In the genomic region with DNA sequence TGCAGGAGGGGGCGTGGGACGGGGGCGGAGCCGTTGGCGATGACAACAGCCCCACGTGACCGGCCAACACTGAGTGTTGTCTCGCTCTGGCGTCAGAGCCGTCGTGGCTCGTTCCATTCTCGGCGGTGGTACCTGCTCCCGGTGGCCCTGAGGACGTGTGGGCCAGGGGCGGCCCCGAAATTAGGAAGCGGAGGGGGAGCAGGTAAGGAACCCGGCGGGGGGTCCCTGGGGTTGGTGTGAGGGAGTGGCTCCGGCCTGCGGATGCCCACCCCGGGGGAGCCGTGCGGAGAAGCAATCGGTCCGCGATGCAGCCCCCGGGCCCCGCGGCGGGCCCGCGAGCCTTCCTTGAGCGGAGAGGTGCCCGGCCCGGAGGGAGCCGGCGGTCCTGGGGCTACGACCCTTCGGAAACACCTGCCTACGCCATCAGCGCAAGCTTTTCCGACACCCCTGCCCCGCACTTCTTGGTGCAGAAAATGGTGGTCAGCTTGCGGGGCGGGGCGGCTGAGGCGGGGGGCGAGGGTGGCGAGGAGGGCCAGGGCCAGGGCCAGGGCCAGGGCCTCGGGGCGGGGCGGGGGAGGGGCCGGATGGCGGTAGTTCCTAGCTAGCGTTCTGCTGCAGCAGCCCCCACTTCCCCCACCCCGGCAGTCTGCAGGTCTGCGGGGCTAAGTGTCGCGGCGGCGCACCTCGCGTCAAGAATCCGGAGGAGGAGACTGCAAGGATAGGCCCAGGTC, we compare ENCODE assay signal across 8 cellular contexts. TPM values are rescaled to one million over a fixed set of nuclear protein-coding genes. Genes with fewer than 3 reads are reported as not detected.
DNase-seq lines count a peak whose midpoint lies in the region; ATAC-seq and TF ChIP-seq lines count a peak whose summit lies in the region.

A gene with protein sequence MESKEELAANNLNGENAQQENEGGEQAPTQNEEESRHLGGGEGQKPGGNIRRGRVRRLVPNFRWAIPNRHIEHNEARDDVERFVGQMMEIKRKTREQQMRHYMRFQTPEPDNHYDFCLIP (plus strand): TSS at position 72 of the 731 bp plus-strand sequence. CDS start 1,046 bp downstream, outside the sequence.

- peak in 1 of 4 donors; percentile 51 for TF ChIP-seq EP300 in upper lobe of left lung (IDR thresholded peaks at IDR 0.05)

- WGBS in psoas muscle, 3 donors, result 0 to 29% (median 1%) methylated on average over 17 to 65 of the region's 67 CpGs
- WGBS in upper lobe of left lung, 2 donors, result 0 to 51% methylated on average over 4 to 57 of the region's 67 CpGs

- peak; percentile 90 for DNase-seq in DMS53 (lab: John Stamatoyannopoulos, UW)
- peak; percentile 62 for DNase-seq in HuH-7.5 (ENCODE audit: low spot score)
- DNase-seq in T-helper 2 cell, result peak; percentile 53 to 85 (median 69)
- DNase-seq in amniotic stem cell (lab: John Stamatoyannopoulos, UW), result peak; percentile 21
- peak; percentile 82 for DNase-seq in left ventricle myocardium inferior
- peak; percentile 79 to 85 for DNase-seq in psoas muscle
- DNase-seq in upper lobe of left lung, result peak; percentile 89 to 96

- intact Hi-C loops in left ventricle myocardium inferior (cut with micrococcal nuclease), result no loop called here
- intact Hi-C loops in psoas muscle (cut with DNase I), result loop anchor here in 1 of 2 donors (10.0 kb wide), 1 partner anchor 250 kb away; no protein-coding TSS in a partner anchor

- H3K4me1 ChIP-seq in left ventricle myocardium inferior (no peaks in the 10 kb centered on the region), psoas muscle (no peaks in the 10 kb centered on the region), upper lobe of left lung (peaks cover 0 to 3% (median 0%) of the 10 kb centered on the region in 4 donors)

- H3K4me3 ChIP-seq in left ventricle myocardium inferior (peak within 1 kb of the TSS; percentile 82), psoas muscle (peak within 1 kb of the TSS; percentile 68), upper lobe of left lung (peak within 1 kb of the TSS; percentile 59 to 80 (median 65))

- H3K27me3 ChIP-seq in left ventricle myocardium inferior (ENCODE audit: low read depth), result no peaks in the 10 kb centered on the region
- H3K27me3 ChIP-seq in psoas muscle (ENCODE audit: insufficient read depth in 3 of 3, low read length in 2 of 3), result peaks cover 0 to 45% (median 0%) of the 10 kb centered on the region in 3 donors
- no peaks in the 10 kb centered on the region for H3K27me3 ChIP-seq in upper lobe of left lung

- ATAC-seq in GM21515 (IDR thresholded peaks at IDR 0.05; ENCODE audit: unreplicated experiment) (peak; percentile 98), psoas muscle (peak; percentile 69 to 88 (median 78)), upper lobe of left lung (ENCODE audit: low FRiP score in 2 of 2) (peak; percentile 92 to 99)

- H3K9me3 ChIP-seq in left ventricle myocardium inferior (replicated peaks), result no peaks in the 10 kb centered on the region
- no peaks in the 10 kb centered on the region for H3K9me3 ChIP-seq in psoas muscle
- H3K9me3 ChIP-seq in upper lobe of left lung, result no peaks in the 10 kb centered on the region

- TF ChIP-seq CTCF in left ventricle myocardium inferior (IDR thresholded peaks at IDR 0.05; ENCODE audit: borderline replicate concordance) (no peak), psoas muscle (IDR thresholded peaks at IDR 0.05) (no peak), upper lobe of left lung (IDR thresholded peaks at IDR 0.05) (no peak)

- TF ChIP-seq POLR2A in upper lobe of left lung (IDR thresholded peaks at IDR 0.05), result peak in 3 of 4 donors; percentile 58 to 86 (median 80)

- H3K27ac ChIP-seq in left ventricle myocardium inferior (replicated peaks) (peak within 1 kb of the TSS; percentile 85), psoas muscle (peak within 1 kb of the TSS; percentile 61), upper lobe of left lung (peak within 1 kb of the TSS; percentile 84 to 89 (median 87))

- H3K36me3 ChIP-seq in left ventricle myocardium inferior (no peaks in the 10 kb centered on the region), psoas muscle (ENCODE audit: insufficient read depth in 1 of 2, low read depth in 1 of 2) (no peaks in the 10 kb centered on the region), upper lobe of left lung (no peaks in the 10 kb centered on the region)

RNA-seq across cellular contexts. Expression of the gene that starts here (rescaled TPM):
- total RNA-seq in left ventricle myocardium inferior (50.8 TPM), psoas muscle (1 to 10 TPM; 1.9 to 4.6 (median 2.8) TPM), upper lobe of left lung (10 to 100 TPM; 13.6 to 63.6 (median 34.6) TPM)
- 1 to 10 TPM; 3.7 to 4.9 (median 4.0) TPM for polyA plus RNA-seq in psoas muscle

Comparison
In these comparisons a context has a peak if more than half of its experiments do, and no peak if none do; other contexts are left out.
1. Peak in every context shown above with its lines: DNase-seq, ATAC-seq, H3K4me3 ChIP-seq and H3K27ac ChIP-seq.
2. DNase-seq: peak in every context shown above with its lines; median percentile 92 in upper lobe of left lung; 90 in DMS53; 82 in left ventricle myocardium inferior; 82 in psoas muscle; 69 in T-helper 2 cell; 62 in HuH-7.5; 21 in amniotic stem cell.